ENCODE assay signal across 34 cellular contexts in the genomic region with DNA sequence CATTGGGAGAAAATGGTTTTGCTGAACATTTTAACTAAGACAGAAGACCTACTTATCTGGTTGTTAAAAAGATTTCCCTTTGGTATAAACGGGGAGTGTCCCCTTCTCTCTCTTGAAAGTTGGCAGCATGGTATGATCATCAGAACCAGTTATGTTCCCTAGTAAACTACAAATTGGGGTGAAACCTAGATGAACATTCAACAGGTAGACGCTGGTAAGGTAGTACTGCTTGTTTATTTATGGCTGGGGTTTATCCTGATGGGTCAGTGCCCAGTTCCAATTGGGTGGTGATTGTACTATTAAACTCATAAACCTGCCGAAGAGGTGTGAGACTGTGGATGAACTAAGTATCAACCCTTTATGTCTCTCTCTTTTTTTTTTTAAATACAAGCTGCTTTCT.
DNase-seq lines count a peak whose midpoint lies in the region; ATAC-seq, FAIRE-seq and TF ChIP-seq lines count a peak whose summit lies in the region.
"Had no signal": no experiment of that assay in that cellular context is flagged by ENCODE, and none has a peak within 500 bp of the region (broad histone marks: within the 10 kb centered on the region; RNA-seq: fewer than 3 reads in every experiment).

No MANE protein-coding gene starts in this region.

- TF ChIP-seq CTCF in left ventricle myocardium inferior (IDR thresholded peaks at IDR 0.05; ENCODE audit: borderline replicate concordance): no peak
- TF ChIP-seq CTCF in HepG2 (CRISPR knock-in tag; IDR thresholded peaks at IDR 0.05): no peak
- no peak for TF ChIP-seq CTCF in right lobe of liver (IDR thresholded peaks at IDR 0.05)
- no peak for TF ChIP-seq CTCF in A549 (IDR thresholded peaks at IDR 0.05)
- no peak for TF ChIP-seq CTCF in HEK293 (tag by site-specific recombination; IDR thresholded peaks at IDR 0.05)
- TF ChIP-seq CTCF in testis (IDR thresholded peaks at IDR 0.05): no peak

- POLR2A ChIA-PET in HepG2 (lab: Yijun Ruan, JAX) (no interaction called here), A549 (lab: Yijun Ruan, JAX) (no interaction called here), HEK293 (lab: Yijun Ruan, JAX) (no interaction called here)

- no peak overlapping the region for H3K4me2 ChIP-seq in HepG2 (ENCODE audit: low read depth, low read length)
- no peak overlapping the region for H3K4me2 ChIP-seq in A549
- H3K4me2 ChIP-seq: BLaER1; BLaER1 treated with 17β-estradiol and CSF1 and Interleukin-3, amounts not matched to agents 10 nM and 100 nM had no signal

- 87% methylated on average over 3 of the region's 3 CpGs for WGBS in HepG2 (ENCODE audit: low lambda C conversion rate)
- 43% methylated on average over 3 of the region's 3 CpGs for WGBS in right lobe of liver (ENCODE audit: insufficient coverage, low coverage, low lambda C conversion rate, missing lambda C conversion rate)
- 26% methylated on average over 3 of the region's 3 CpGs for WGBS in A549 (ENCODE audit: missing lambda C conversion rate)
- 52 to 59% methylated on average over 3 of the region's 3 CpGs for WGBS in testis, 2 donors

- FAIRE-seq in HepG2 (lab: Jason Lieb, UNC) (no peak), A549 (lab: Jason Lieb, UNC) (peak; percentile 43)
- FAIRE-seq: A204.1, D721Med had no signal

- TF ChIP-seq POLR2A in HepG2 (IDR thresholded peaks at IDR 0.05; ENCODE audit: insufficient read depth in 1 of 2, low read depth in 2 of 2, low read length in 2 of 2): no peak
- TF ChIP-seq POLR2A in right lobe of liver (IDR thresholded peaks at IDR 0.05): no peak
- no peak for TF ChIP-seq POLR2A in A549 (IDR thresholded peaks at IDR 0.05; ENCODE audit: low read length)
- TF ChIP-seq POLR2A in testis (IDR thresholded peaks at IDR 0.05): no peak

- BruUV-seq in HepG2 (replicated peaks; lab: Mats Ljungman, UMichigan): no TSS peak

- peak overlapping the region; percentile 44 for H3K27ac ChIP-seq in left ventricle myocardium inferior (replicated peaks)
- H3K27ac ChIP-seq in HepG2 (ENCODE audit: extremely low read length, insufficient read depth, low read length): no peak overlapping the region
- H3K27ac ChIP-seq in right lobe of liver: no peak overlapping the region
- no peak overlapping the region for H3K27ac ChIP-seq in A549
- H3K27ac ChIP-seq in HEK293 (ENCODE audit: extremely low read depth, low read depth, low read length): no peak overlapping the region
- no peak overlapping the region for H3K27ac ChIP-seq in testis
- H3K27ac ChIP-seq: 22Rv1; BLaER1; BLaER1 treated with 17β-estradiol and CSF1 and Interleukin-3, amounts not matched to agents 10 nM and 100 nM; C4-2B had no signal

- CTCF ChIA-PET in HepG2 (lab: Yijun Ruan, JAX; ENCODE audit: low intra/inter-chr PET ratio, low total read pairs): no interaction called here
- CTCF ChIA-PET in A549 (lab: Yijun Ruan, JAX): interaction anchor here (1.0 kb wide), 1 partner anchor 8 kb away, joined by 3 read pairs; no protein-coding TSS in a partner anchor
- CTCF ChIA-PET in HEK293 (lab: Yijun Ruan, JAX): no interaction called here

- no peak overlapping the region for H3K9ac ChIP-seq in HepG2 (ENCODE audit: insufficient read depth, low read depth, low read length)
- H3K9ac ChIP-seq: BLaER1; BLaER1 treated with 17β-estradiol and CSF1 and Interleukin-3, amounts not matched to agents 10 nM and 100 nM had no signal

- H3K4me3 ChIP-seq in left ventricle myocardium inferior: no peak overlapping the region
- H3K4me3 ChIP-seq in HepG2 (replicated peaks in 1 of 3; ENCODE audit: insufficient read depth in 1 of 3, low read depth in 2 of 3, low read length in 3 of 3): no peak overlapping the region
- no peak overlapping the region for H3K4me3 ChIP-seq in right lobe of liver
- no peak overlapping the region for H3K4me3 ChIP-seq in A549
- no peak overlapping the region for H3K4me3 ChIP-seq in HEK293 (ENCODE audit: low read depth, low read length)
- no peak overlapping the region for H3K4me3 ChIP-seq in testis
- H3K4me3 ChIP-seq: BLaER1; BLaER1 treated with 17β-estradiol and CSF1 and Interleukin-3, amounts not matched to agents 10 nM and 100 nM had no signal

- DNase-seq in left ventricle myocardium inferior (no peak), Right ventricle myocardium superior (no peak), HepG2 (ENCODE audit: low spot score) (no peak), right lobe of liver (no peak), A549 (ENCODE audit: low read depth in 1 of 2, low spot score in 1 of 2) (no peak), testis (no peak), OCI-M1 (lab: John Stamatoyannopoulos, UW) (no peak)
- DNase-seq: 8988T; ACHN; AML-193; BE2C; C1 segment of cervical spinal cord; Caco-2; Calu3; CD4-positive, alpha-beta memory T cell; CD4-positive, alpha-beta T cell; CD4-positive, CD25-positive, alpha-beta regulatory T cell; CD8-positive, alpha-beta memory T cell; CD8-positive, alpha-beta T cell; COR-L47; DMS 273 treated with DMSO at 0.1 percent for 48 hours; DMS153; DMS53; DMS79; DMS79 treated with DMSO at 0.1 percent for 48 hours; DND-41; EL had no signal

- H3K27me3 ChIP-seq in left ventricle myocardium inferior (ENCODE audit: low read depth) (no peaks in the 10 kb centered on the region), HepG2 (ENCODE audit: control insufficient read depth in 1 of 2, insufficient read depth in 2 of 2, low read length in 2 of 2) (no peaks in the 10 kb centered on the region), right lobe of liver (no peaks in the 10 kb centered on the region), testis (no peaks in the 10 kb centered on the region)
- H3K27me3 ChIP-seq: BE2C had no signal

- peaks cover 2% of the 10 kb centered on the region for H3K79me2 ChIP-seq in HepG2 (ENCODE audit: insufficient read depth, low read length)

- H3K36me3 ChIP-seq in left ventricle myocardium inferior (no peaks in the 10 kb centered on the region), HepG2 (replicated peaks in 1 of 2; ENCODE audit: control insufficient read depth in 1 of 2, insufficient read depth in 2 of 2, low read length in 2 of 2) (peaks cover 0 to 50% of the 10 kb centered on the region in 2 experiments), right lobe of liver (peaks cover 0 to 12% (median 6%) of the 10 kb centered on the region in 4 donors), HEK293 (ENCODE audit: control insufficient read depth in 2 of 2, insufficient read depth in 1 of 2, low read length in 2 of 2) (no peaks in the 10 kb centered on the region), testis (ENCODE audit: low read depth, missing control alignments) (no peaks in the 10 kb centered on the region)
- H3K36me3 ChIP-seq: BE2C had no signal

- H3K9me3 ChIP-seq in left ventricle myocardium inferior (replicated peaks) (no peaks in the 10 kb centered on the region), HepG2 (ENCODE audit: low read length) (no peaks in the 10 kb centered on the region), right lobe of liver (no peaks in the 10 kb centered on the region), A549 (no peaks in the 10 kb centered on the region), HEK293 (ENCODE audit: control insufficient read depth, insufficient read depth, low read depth, low read length) (no peaks in the 10 kb centered on the region), testis (no peaks in the 10 kb centered on the region)
- H3K9me3 ChIP-seq: BE2C; BLaER1; BLaER1 treated with 17β-estradiol and CSF1 and Interleukin-3, amounts not matched to agents 10 nM and 100 nM; Caco-2 had no signal

- no peaks in the 10 kb centered on the region for H4K20me1 ChIP-seq in HepG2 (ENCODE audit: insufficient read depth, low read length)

- in situ Hi-C loops in HepG2 (cut with HindIII; ENCODE audit: extremely low pct_ligation_motif_present, low pct_unique_long_range_greater_than_20kb): no loop called here

- ATAC-seq in Right ventricle myocardium superior (ENCODE audit: poor library complexity) (no peak), HepG2 (no peak), right lobe of liver (no peak), A549 (no peak)
- ATAC-seq: CD8-positive, alpha-beta T cell had no signal

- TF ChIP-seq EP300 in HepG2 (IDR thresholded peaks at IDR 0.05; ENCODE audit: low read depth in 2 of 2, low read length in 2 of 2) (no peak), HepG2 (CRISPR knock-in tag; IDR thresholded peaks at IDR 0.05; ENCODE audit: borderline replicate concordance) (no peak), A549 (IDR thresholded peaks at IDR 0.05) (no peak)

- H2AFZ ChIP-seq in HepG2 (ENCODE audit: low read length): no peak overlapping the region

- no peak for TF ChIP-seq RAD21 in HepG2 (CRISPR knock-in tag; IDR thresholded peaks at IDR 0.05)
- no peak for TF ChIP-seq RAD21 in A549 (conservative IDR thresholded peaks at IDR 0.05 in 1 of 2, IDR thresholded peaks at IDR 0.05 in 1 of 2)

- intact Hi-C loops in left ventricle myocardium inferior (cut with micrococcal nuclease): no loop called here
- intact Hi-C loops in Right ventricle myocardium superior (cut with DNase I): no loop called here
- intact Hi-C loops in HepG2 (cut with micrococcal nuclease; ENCODE audit: unreplicated experiment): no loop called here
- intact Hi-C loops in right lobe of liver (cut with DNase I): no loop called here
- intact Hi-C loops in testis (cut with DNase I; ENCODE audit: low total_unique reads): no loop called here

- H3K4me1 ChIP-seq in left ventricle myocardium inferior: peaks cover 21% of the 10 kb centered on the region
- H3K4me1 ChIP-seq in HepG2 (ENCODE audit: insufficient read depth, low read length): peaks cover 7% of the 10 kb centered on the region
- H3K4me1 ChIP-seq in right lobe of liver: no peaks in the 10 kb centered on the region
- no peaks in the 10 kb centered on the region for H3K4me1 ChIP-seq in A549
- H3K4me1 ChIP-seq in HEK293 (ENCODE audit: control insufficient read depth, insufficient read depth, low read length): 0 out of 2 replicates have a peak, but pooled peaks cover 2% of the 10 kb centered on the region
- H3K4me1 ChIP-seq in testis: no peaks in the 10 kb centered on the region
- H3K4me1 ChIP-seq: BE2C; BLaER1; BLaER1 treated with 17β-estradiol and CSF1 and Interleukin-3, amounts not matched to agents 10 nM and 100 nM had no signal

TF ChIP-seq in HepG2, 621 proteins besides CTCF, POLR2A, EP300 and RAD21 (continues in another document):
- no peak for TF ChIP-seq GTF3A (CRISPR knock-in tag; conservative IDR thresholded peaks at IDR 0.05)
- no peak for TF ChIP-seq IRX3 (CRISPR knock-in tag; IDR thresholded peaks at IDR 0.05; ENCODE audit: borderline replicate concordance, low read depth)
- peak; percentile 78 for TF ChIP-seq RBM22 (optimal IDR thresholded peaks at IDR 0.05; ENCODE audit: low read length)

TF ChIP-seq in A549, 52 proteins besides CTCF, POLR2A, EP300 and RAD21 (continues in another document):
- TF ChIP-seq TP53 (CRISPR knock-in tag; IDR thresholded peaks at IDR 0.05): no peak
- no peak for TF ChIP-seq HOXB13 (CRISPR knock-in tag; IDR thresholded peaks at IDR 0.05; ENCODE audit: low read depth)

TF ChIP-seq in HEK293, 187 proteins besides CTCF, POLR2A, EP300 and RAD21:
- TF ChIP-seq ZNF391 (tag by site-specific recombination; IDR thresholded peaks at IDR 0.05; ENCODE audit: borderline replicate concordance, low read depth) (no peak), SCRT2 (tag by site-specific recombination; IDR thresholded peaks at IDR 0.05) (peak; percentile 67), SCRT1 (tag by site-specific recombination; IDR thresholded peaks at IDR 0.05; ENCODE audit: borderline replicate concordance) (peak; percentile 81; the same call in 1 of the 2 replicates)
